In genomic region chr2:199956062-199956380, GRCh38 we compare ENCODE assay signal across 8 cellular contexts. TPM values are rescaled to one million over a fixed set of nuclear protein-coding genes. Genes with fewer than 3 reads are reported as not detected.
DNase-seq lines count a peak whose midpoint lies in the region; TF ChIP-seq lines count a peak whose summit lies in the region.

No MANE protein-coding gene starts in this region.

- peak overlapping the region; percentile 93 for H3K4me2 ChIP-seq in skeletal muscle satellite cell (ENCODE audit: low read length)

- H3K4me1 ChIP-seq in skeletal muscle satellite cell (ENCODE audit: control insufficient read depth, insufficient read depth, low read length) = peaks cover 21% of the 10 kb centered on the region

- DNase-seq in NCI-H2227 treated with DMSO at 0.1 percent for 48 hours (lab: John Stamatoyannopoulos, UW) = peak; percentile 58
- no peak for DNase-seq in NCI-H2227 (lab: John Stamatoyannopoulos, UW; ENCODE audit: unreplicated experiment)
- no peak for DNase-seq in RWPE1 (ENCODE audit: low spot score)
- no peak for DNase-seq in fibroblast of the aortic adventitia (ENCODE audit: low read depth)
- DNase-seq in NCI-H2029 (lab: John Stamatoyannopoulos, UW) = no peak
- no peak for DNase-seq in EL
- DNase-seq in DMS79 (lab: John Stamatoyannopoulos, UW) = no peak

- H3K27ac ChIP-seq in RWPE1 = peak overlapping the region; percentile 95

- H3K27me3 ChIP-seq in skeletal muscle satellite cell (ENCODE audit: control insufficient read depth, insufficient read depth, low read length) = no peaks in the 10 kb centered on the region

- H3K36me3 ChIP-seq in skeletal muscle satellite cell (ENCODE audit: insufficient read depth, low read length) = peaks cover 18% of the 10 kb centered on the region

- CTCF ChIA-PET in RWPE1 (lab: Yijun Ruan, JAX) = no interaction called here

- peak overlapping the region; percentile 88 for H3K9ac ChIP-seq in skeletal muscle satellite cell (ENCODE audit: low read depth, low read length)

- H3K4me3 ChIP-seq in fibroblast of the aortic adventitia (ENCODE audit: low read depth, low read length) (peak overlapping the region; percentile 79), skeletal muscle satellite cell (ENCODE audit: low read length) (peak overlapping the region; percentile 93)

- POLR2A ChIA-PET in RWPE1 (lab: Yijun Ruan, JAX; ENCODE audit: low non-redundant PET) = no interaction called here

- H3K9me3 ChIP-seq in skeletal muscle satellite cell (replicated peaks; ENCODE audit: low read length) = no peaks in the 10 kb centered on the region

- no peak for TF ChIP-seq CTCF in RWPE1 (conservative IDR thresholded peaks at IDR 0.05; ENCODE audit: low read depth)
- no peak for TF ChIP-seq CTCF in fibroblast of the aortic adventitia (IDR thresholded peaks at IDR 0.05; ENCODE audit: insufficient read depth, low read length)

RNA-seq across cellular contexts. Expression of gene MAIP1, which starts 0.6 kb away (rescaled TPM):
- 5.6 and 23.3 TPM in 2 replicates for total RNA-seq in fibroblast of the aortic adventitia (ENCODE audit: low replicate concordance)
- 29.7 and 31.7 TPM in 2 replicates for total RNA-seq in skeletal muscle satellite cell (2012; rRNA removed)

RNA-seq across cellular contexts. Expression of gene TYW5, which starts 0.7 kb away (rescaled TPM):
- 7.8 and 8.3 TPM in 2 replicates for total RNA-seq in fibroblast of the aortic adventitia (ENCODE audit: low replicate concordance)
- 5.0 and 9.1 TPM in 2 replicates for total RNA-seq in skeletal muscle satellite cell (2012; rRNA removed)

RNA-seq across cellular contexts. Expression of gene C2orf69, which starts 44.9 kb away (rescaled TPM):
- 6.7 and 22.2 TPM in 2 replicates for total RNA-seq in fibroblast of the aortic adventitia (ENCODE audit: low replicate concordance)
- 21.0 and 22.7 TPM in 2 replicates for total RNA-seq in skeletal muscle satellite cell (2012; rRNA removed)
